Comparison of ENCODE assay signal across 23 cellular contexts in genomic region chr1:6086358-6086757, GRCh38. TPM values are rescaled to one million over a fixed set of nuclear protein-coding genes. Genes with fewer than 3 reads are reported as not detected.
A peak's percentile ranks its signal among the peaks of the same experiment; 100 is the strongest.
DNase-seq lines count a peak whose midpoint lies in the region; ATAC-seq, FAIRE-seq and TF ChIP-seq lines count a peak whose summit lies in the region.
"Had no signal": no experiment of that assay in that cellular context is flagged by ENCODE, and none has a peak within 500 bp of the region (broad histone marks: within the 10 kb centered on the region; RNA-seq: fewer than 3 reads in every experiment).

No MANE protein-coding gene starts in this region.

- no peaks in the 10 kb centered on the region for H3F3A ChIP-seq in neural progenitor cell (ENCODE audit: low read depth)

- no peaks in the 10 kb centered on the region for H3K27me3 Mint-ChIP-seq in T-helper 2 cell treated with Interferon-gamma antibody and Interleukin-4, amounts not matched to agents 5 μg/mL and 100 μg/mL, for 36 hours (ENCODE audit: low read depth)
- H3K27me3 Mint-ChIP-seq in neural progenitor cell (ENCODE audit: insufficient read depth, low read depth): no peaks in the 10 kb centered on the region
- H3K27me3 Mint-ChIP-seq: CD4-positive, CD25-positive, alpha-beta regulatory T cell had no signal

- no peak for TF ChIP-seq RAD21 in GM12878 (IDR thresholded peaks at IDR 0.05; ENCODE audit: insufficient read depth, low read depth, low read length)

- no peak for TF ChIP-seq CTCF in GM12878 (IDR thresholded peaks at IDR 0.05 in 2 of 3, conservative IDR thresholded peaks at IDR 0.05 in 1 of 3; ENCODE audit: control insufficient read depth in 2 of 3, extremely low read depth in 1 of 3, insufficient read depth in 1 of 3, low read depth in 3 of 3, low read length in 3 of 3)
- TF ChIP-seq CTCF in neural progenitor cell (IDR thresholded peaks at IDR 0.05): no peak

- peak; percentile 19 for TF ChIP-seq POLR2A in GM19193 (IDR thresholded peaks at IDR 0.05; ENCODE audit: extremely low read depth, insufficient read depth, insufficient read length)
- TF ChIP-seq POLR2A in GM12878 (IDR thresholded peaks at IDR 0.05; ENCODE audit: low read depth, low read length): peak; percentile 14; the same call in 1 of the 2 replicates

- RAD21 ChIA-PET in GM12878 (lab: Charles Lee; ENCODE audit: unreplicated experiment): no interaction called here

- no peaks in the 10 kb centered on the region for H3K4me1 ChIP-seq in GM12878 (ENCODE audit: control insufficient read depth, insufficient read depth, low read length)
- H3K4me1 ChIP-seq in neural progenitor cell: peaks cover 10% of the 10 kb centered on the region
- H3K4me1 ChIP-seq: BE2C, SJCRH30 had no signal

- H2AFZ ChIP-seq in GM12878 (ENCODE audit: control insufficient read depth, low read depth, low read length) (no peak overlapping the region), neural progenitor cell (replicated peaks) (no peak overlapping the region)

- no peaks in the 10 kb centered on the region for H3K27me3 ChIP-seq in GM12878 (replicated peaks in 1 of 2; ENCODE audit: control insufficient read depth in 2 of 2, insufficient read depth in 2 of 2, low read length in 1 of 2)
- no peaks in the 10 kb centered on the region for H3K27me3 ChIP-seq in neural progenitor cell
- H3K27me3 ChIP-seq: BE2C, MG63 had no signal

- H3K36me3 Mint-ChIP-seq in T-helper 2 cell treated with Interferon-gamma antibody and Interleukin-4, amounts not matched to agents 5 μg/mL and 100 μg/mL, for 36 hours (ENCODE audit: low read depth): peaks cover 45% of the 10 kb centered on the region
- H3K36me3 Mint-ChIP-seq in neural progenitor cell: no peaks in the 10 kb centered on the region

- no peak overlapping the region for H3K4me2 ChIP-seq in GM12878 (ENCODE audit: control insufficient read depth, insufficient read depth)
- no peak overlapping the region for H3K4me2 ChIP-seq in neural progenitor cell

- DNase-seq in T-helper 2 cell treated with Interferon-gamma antibody and Interleukin-4, amounts not matched to agents 5 μg/mL and 100 μg/mL, for 36 hours (ENCODE audit: low spot score): no peak
- DNase-seq in T-helper 2 cell: no peak
- no peak for DNase-seq in GM12878 (ENCODE audit: low read depth, low spot score)
- DNase-seq in neural progenitor cell (ENCODE audit: low spot score): no peak
- DNase-seq in ACHN: no peak
- DNase-seq: BE2C; CD4-positive, CD25-positive, alpha-beta regulatory T cell; DMS153; DND-41; GOT3; HCEC 1CT; IMR-90; KG1; MG63; NCI-H2029; NCI-H446; NCI-H524 treated with DMSO at 0.1 percent for 48 hours; NCI-H774; PC-3; SJCRH30 had no signal

- SMC1A ChIA-PET in GM12878 (lab: Charles Lee; ENCODE audit: uncharacterized antibody, unreplicated experiment): no interaction called here

- H3K9me3 ChIP-seq in GM12878 (replicated peaks; ENCODE audit: control insufficient read depth, insufficient read depth, low read length) (no peaks in the 10 kb centered on the region), neural progenitor cell (ENCODE audit: low read depth) (no peaks in the 10 kb centered on the region)
- H3K9me3 ChIP-seq: BE2C, MG63, SJCRH30 had no signal

- ATAC-seq in GM12878 (no peak), HG03097 (IDR thresholded peaks at IDR 0.05; ENCODE audit: low FRiP score, unreplicated experiment) (no peak)
- ATAC-seq: PC-3 had no signal

- intact Hi-C loops in GM12878 (cut with micrococcal nuclease; ENCODE audit: unreplicated experiment): no loop called here

- H3K79me2 ChIP-seq in GM12878 (ENCODE audit: control insufficient read depth, insufficient read depth, low read length) (no peaks in the 10 kb centered on the region), neural progenitor cell (ENCODE audit: low read depth) (no peaks in the 10 kb centered on the region)

- BruUV-seq in GM12878 (replicated peaks; lab: Mats Ljungman, UMichigan): no TSS peak

- no peak overlapping the region for H3K27ac ChIP-seq in GM12878 (ENCODE audit: control insufficient read depth, insufficient read depth)
- H3K27ac ChIP-seq in neural progenitor cell: no peak overlapping the region
- H3K27ac ChIP-seq: 22Rv1, SJCRH30 had no signal

- no peaks in the 10 kb centered on the region for H3K4me1 Mint-ChIP-seq in T-helper 2 cell treated with Interferon-gamma antibody and Interleukin-4, amounts not matched to agents 5 μg/mL and 100 μg/mL, for 36 hours (ENCODE audit: low read depth)
- peaks cover 33% of the 10 kb centered on the region for H3K4me1 Mint-ChIP-seq in neural progenitor cell

- H3K9me3 Mint-ChIP-seq in T-helper 2 cell treated with Interferon-gamma antibody and Interleukin-4, amounts not matched to agents 5 μg/mL and 100 μg/mL, for 36 hours: no peaks in the 10 kb centered on the region
- no peaks in the 10 kb centered on the region for H3K9me3 Mint-ChIP-seq in neural progenitor cell
- H3K9me3 Mint-ChIP-seq: CD4-positive, CD25-positive, alpha-beta regulatory T cell had no signal

- POLR2A ChIA-PET in GM12878 (lab: Charles Lee): no interaction called here

- H3K9ac ChIP-seq in GM12878 (ENCODE audit: control insufficient read depth, insufficient read depth, low read length): no peak overlapping the region
- H3K9ac ChIP-seq in neural progenitor cell: no peak overlapping the region

- H4K20me1 ChIP-seq in GM12878 (ENCODE audit: control insufficient read depth, insufficient read depth): no peaks in the 10 kb centered on the region
- H4K20me1 ChIP-seq in neural progenitor cell (ENCODE audit: low read depth): no peaks in the 10 kb centered on the region

- no peak for TF ChIP-seq EP300 in GM12878 (IDR thresholded peaks at IDR 0.05; ENCODE audit: borderline replicate concordance in 1 of 2, control insufficient read depth in 1 of 2, low read depth in 2 of 2, low read length in 2 of 2)

- in situ Hi-C loops in GM12878 (cut with MboI): no loop called here
- in situ Hi-C loops in ACHN (cut with HindIII; ENCODE audit: low pct_ligation_motif_present, low pct_unique_long_range_greater_than_20kb, low sequenced_read_pairs): no loop called here

- H3K36me3 ChIP-seq in GM12878 (ENCODE audit: control insufficient read depth in 2 of 2, insufficient read depth in 2 of 2, low read length in 1 of 2): peaks cover 5 to 7% of the 10 kb centered on the region in 2 experiments; a peak in 3 of 4 replicates
- no peaks in the 10 kb centered on the region for H3K36me3 ChIP-seq in neural progenitor cell
- H3K36me3 ChIP-seq: BE2C, MG63, SJCRH30 had no signal

- no peak overlapping the region for H3K4me3 Mint-ChIP-seq in T-helper 2 cell treated with Interferon-gamma antibody and Interleukin-4, amounts not matched to agents 5 μg/mL and 100 μg/mL, for 36 hours
- no peak overlapping the region for H3K4me3 Mint-ChIP-seq in neural progenitor cell
- H3K4me3 Mint-ChIP-seq: CD4-positive, CD25-positive, alpha-beta regulatory T cell had no signal

- no peak overlapping the region for H3K4me3 ChIP-seq in GM12878
- no peak overlapping the region for H3K4me3 ChIP-seq in neural progenitor cell
- H3K4me3 ChIP-seq: MG63, SJCRH30 had no signal

- no peak for FAIRE-seq in GM12878 (lab: Jason Lieb, UNC)

- WGBS in GM12878 (ENCODE audit: insufficient coverage, insufficient replicate concordance, low lambda C conversion rate, missing lambda C conversion rate): 79% methylated on average over 11 of the region's 13 CpGs

- CTCF ChIA-PET in GM12878 (lab: Yijun Ruan, JAX): no interaction called here

- peak overlapping the region; percentile 26 for H3K27ac Mint-ChIP-seq in T-helper 2 cell treated with Interferon-gamma antibody and Interleukin-4, amounts not matched to agents 5 μg/mL and 100 μg/mL, for 36 hours
- H3K27ac Mint-ChIP-seq in neural progenitor cell: peak overlapping the region; percentile 2
- H3K27ac Mint-ChIP-seq: CD4-positive, CD25-positive, alpha-beta regulatory T cell had no signal

TF ChIP-seq in GM12878, 131 proteins besides CTCF, POLR2A, EP300 and RAD21 (continues in another document):
- TF ChIP-seq BRCA1 (IDR thresholded peaks at IDR 0.05; ENCODE audit: low read depth, low read length) (no peak), FOS (IDR thresholded peaks at IDR 0.05; ENCODE audit: borderline replicate concordance, extremely low read depth, insufficient read length) (no peak), SMARCA5 (IDR thresholded peaks at IDR 0.05) (no peak), NFXL1 (IDR thresholded peaks at IDR 0.05; ENCODE audit: borderline replicate concordance) (no peak), MEF2A (IDR thresholded peaks at IDR 0.05; ENCODE audit: insufficient read depth, low read depth, low read length) (no peak), HDAC6 (IDR thresholded peaks at IDR 0.05; ENCODE audit: unreplicated experiment) (no peak), SMAD5 (IDR thresholded peaks at IDR 0.05; ENCODE audit: low read depth) (no peak), TBL1XR1 (IDR thresholded peaks at IDR 0.05; ENCODE audit: low read depth, low read length) (no peak), HDGF (IDR thresholded peaks at IDR 0.05) (no peak)
- TF ChIP-seq, protein P1, sequence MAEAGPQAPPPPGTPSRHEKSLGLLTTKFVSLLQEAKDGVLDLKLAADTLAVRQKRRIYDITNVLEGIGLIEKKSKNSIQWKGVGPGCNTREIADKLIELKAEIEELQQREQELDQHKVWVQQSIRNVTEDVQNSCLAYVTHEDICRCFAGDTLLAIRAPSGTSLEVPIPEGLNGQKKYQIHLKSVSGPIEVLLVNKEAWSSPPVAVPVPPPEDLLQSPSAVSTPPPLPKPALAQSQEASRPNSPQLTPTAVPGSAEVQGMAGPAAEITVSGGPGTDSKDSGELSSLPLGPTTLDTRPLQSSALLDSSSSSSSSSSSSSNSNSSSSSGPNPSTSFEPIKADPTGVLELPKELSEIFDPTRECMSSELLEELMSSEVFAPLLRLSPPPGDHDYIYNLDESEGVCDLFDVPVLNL (IDR thresholded peaks at IDR 0.05; ENCODE audit: low read depth, low read length): no peak

RNA-seq across cellular contexts. Expression of gene KCNAB2, which starts 40.7 kb away (rescaled TPM):
- total RNA-seq in GM12878 (2013; cell fraction: nucleolus; rRNA removed): 140 and 169 TPM in 2 replicates
- total RNA-seq in GM12878 (2014; rRNA removed): 46.6 and 55.6 TPM in 2 replicates
- total RNA-seq in GM12878 (2014; rRNA removed; fragmentation: Illumina TruSeq; extraction: Trizol): 34.8 and 36.9 TPM in 2 replicates
- total RNA-seq in GM12878 (2021): 118 and 123 TPM in 2 replicates
- polyA plus RNA-seq in GM12878 (2011; ENCODE audit: low read depth): 19.6 TPM
- polyA plus RNA-seq in GM12878 (2011; rRNA removed): 59.0 and 117 TPM in 2 replicates
- polyA plus RNA-seq in GM12878 (2011; cell fraction: cytosol; rRNA removed): 99.8 and 112 TPM in 2 replicates
- 639 and 737 TPM in 2 replicates for polyA plus RNA-seq in GM12878 (2011; cell fraction: nucleus; rRNA removed)
- polyA plus RNA-seq in GM12878 (2012): 60.1 and 83.6 TPM in 2 replicates
- 23.7 and 57.4 TPM in 2 replicates for polyA plus RNA-seq in GM12878 (2014; fragmentation: Illumina TruSeq; extraction: Trizol)
- 1 to 10 TPM; 2.9 to 4.7 TPM for polyA plus RNA-seq in GM12878 (2014; fragmentation: Nextera tagmentation; extraction: Ambion mirVana)
- polyA plus RNA-seq in GM12878 (2014; rRNA removed): 98.9 and 115 TPM in 2 replicates
- polyA plus RNA-seq in GM12878 (2016; fragmentation: Nextera tagmentation; extraction: Ambion mirVana): 10 to 100 TPM; 67.5 to 73.2 TPM
- polyA minus RNA-seq in GM12878 (2011; rRNA and poly(A)+ RNA removed): 64.4 and 91.4 TPM in 2 replicates
- polyA minus RNA-seq in GM12878 (2011; cell fraction: cytosol; rRNA and poly(A)+ RNA removed): 39.9 and 41.6 TPM in 2 replicates
- 90.3 and 105 TPM in 2 replicates for polyA minus RNA-seq in GM12878 (2011; cell fraction: nucleus; rRNA and poly(A)+ RNA removed)
- total RNA-seq in neural progenitor cell (ENCODE audit: low replicate concordance): 2.2 and 8.5 TPM in 2 replicates
